In the genomic region with DNA sequence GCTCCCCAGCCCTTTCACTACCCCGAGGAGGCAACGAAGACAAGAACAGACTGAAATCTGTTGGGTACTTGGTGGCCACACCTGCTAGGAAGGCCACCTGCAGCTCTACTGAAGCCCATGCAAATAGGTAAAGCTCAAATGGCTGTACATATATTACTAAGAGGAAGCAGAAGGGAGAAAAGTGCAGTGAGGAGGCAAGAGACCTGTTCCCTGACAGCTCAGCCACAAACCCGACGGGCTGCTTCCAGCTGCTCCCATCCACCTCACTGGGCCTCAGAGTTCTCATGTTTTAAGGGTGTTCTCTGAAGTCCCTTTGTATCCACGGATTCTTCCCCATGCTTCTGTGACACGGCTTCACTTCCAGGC, we compare ENCODE assay signal across 1 cellular context.
TF ChIP-seq lines count a peak whose summit lies in the region.

No MANE protein-coding gene starts in this region.

TF ChIP-seq in IMR-90, 13 proteins besides CTCF, POLR2A, EP300 and RAD21 (continued from another document):
- TF ChIP-seq MXI1 (IDR thresholded peaks at IDR 0.05; ENCODE audit: borderline replicate concordance, low read depth, low read length) (no peak), FOS (IDR thresholded peaks at IDR 0.05; ENCODE audit: low read depth, low read length) (no peak), RCOR1 (IDR thresholded peaks at IDR 0.05; ENCODE audit: insufficient replicate concordance, low read length) (no peak), MAFK (IDR thresholded peaks at IDR 0.05; ENCODE audit: low read depth, low read length) (no peak), RFX5 (IDR thresholded peaks at IDR 0.05; ENCODE audit: low read depth, low read length) (no peak), BHLHE40 (IDR thresholded peaks at IDR 0.05; ENCODE audit: low read depth, low read length) (no peak), SMC3 (IDR thresholded peaks at IDR 0.05; ENCODE audit: low read depth, low read length) (no peak), CHD1 (IDR thresholded peaks at IDR 0.05; ENCODE audit: low read depth, low read length) (no peak)
